ENCODE assay signal across 20 cellular contexts in genomic region chr1:199150764-199151163, GRCh38.
"Had no signal": no experiment of that assay in that cellular context is flagged by ENCODE, and none has a peak within 500 bp of the region (broad histone marks: within the 10 kb centered on the region; RNA-seq: fewer than 3 reads in every experiment).

No MANE protein-coding gene starts in this region.

- H3K27ac ChIP-seq: adrenal gland, coronary artery had no signal

- FAIRE-seq: K562 had no signal

- H3K9me3 ChIP-seq: adrenal gland had no signal

- H3K36me3 ChIP-seq: adrenal gland had no signal

- DNase-seq: activated CD4-positive, alpha-beta T cell treated with anti-CD3 and anti-CD28 coated beads for 4 hours; activated CD8-positive, alpha-beta memory T cell treated with anti-CD3 and anti-CD28 coated beads, Interleukin-2, amount 50 U/mL, for 4 hours; activated CD8-positive, alpha-beta T cell treated with anti-CD3 and anti-CD28 coated beads for 36 hours; activated gamma-delta T cell treated with Interleukin-2 at 50 U/mL for 16 hours; activated naive CD4-positive, alpha-beta T cell treated with anti-CD3 and anti-CD28 coated beads, Interleukin-2, amount 50 U/mL, for 16 hours; activated naive CD8-positive, alpha-beta T cell treated with anti-CD3 and anti-CD28 coated beads, Interleukin-2, amount 10 ng/mL, durations not matched to agents 7 days and 5 days; activated T-cell treated with anti-CD3 and anti-CD28 coated beads, Interleukin-2, amount 50 U/mL, for 72 hours; adrenal gland; anterior cingulate cortex; NCI-H146; NCI-H187 treated with DMSO at 0.1 percent for 48 hours; NCI-H2081 treated with DMSO at 0.1 percent for 48 hours; NCI-H2171; NCI-H345; NCI-H510A; SIG-M5; T-cell had no signal

- H3K27me3 ChIP-seq: adrenal gland had no signal

- H3K4me3 ChIP-seq: adrenal gland, coronary artery, K562 had no signal

- ATAC-seq: activated CD4-positive, CD25-positive, alpha-beta regulatory T cell treated with anti-CD3 and anti-CD28 coated beads, Interleukin-2, amount 50 U/mL, for 24 hours; activated CD8-positive, alpha-beta T cell treated with anti-CD3 and anti-CD28 coated beads for 36 hours; activated T-cell treated with anti-CD3 and anti-CD28 coated beads, Interleukin-2, amount 50 U/mL, for 72 hours; K562; T-cell had no signal

- H3K4me1 ChIP-seq: adrenal gland had no signal
